ENCODE assay signal across 14 cellular contexts in genomic region chr4:173498023-173498422, GRCh38. TPM values are rescaled to one million over a fixed set of nuclear protein-coding genes. Genes with fewer than 3 reads are reported as not detected.
DNase-seq lines count a peak whose midpoint lies in the region; ATAC-seq and TF ChIP-seq lines count a peak whose summit lies in the region.
"Had no signal": no experiment of that assay in that cellular context is flagged by ENCODE, and none has a peak within 500 bp of the region (broad histone marks: within the 10 kb centered on the region; RNA-seq: fewer than 3 reads in every experiment).

No MANE protein-coding gene starts in this region.

- H3K27ac Mint-ChIP-seq in naive B cell, result no peak overlapping the region
- H3K27ac Mint-ChIP-seq: activated T-cell treated with anti-CD3 and anti-CD28 coated beads, Interleukin-2, amount 50 U/mL, for 72 hours had no signal

- H3K9me3 ChIP-seq in adrenal gland (replicated peaks in 1 of 3), result no peaks in the 10 kb centered on the region
- no peaks in the 10 kb centered on the region for H3K9me3 ChIP-seq in heart left ventricle

- H3K27ac ChIP-seq in adrenal gland (no peak overlapping the region), heart left ventricle (no peak overlapping the region)
- H3K27ac ChIP-seq: KMS-11 had no signal

- no peak for DNase-seq in naive B cell
- DNase-seq in adrenal gland, result no peak
- DNase-seq in heart left ventricle, result no peak
- no peak for DNase-seq in activated CD4-positive, alpha-beta T cell treated with anti-CD3 and anti-CD28 coated beads for 48 hours
- DNase-seq: activated T-cell treated with anti-CD3 and anti-CD28 coated beads, Interleukin-2, amount 50 U/mL, for 72 hours; Calu3; glutamatergic neuron; stimulated activated naive CD4-positive, alpha-beta T cell treated with Interleukin-2 at 50 U/mL for 16 hours had no signal

- intact Hi-C loops in adrenal gland (cut with DNase I) (loop anchor here in 1 of 2 donors (10.0 kb wide), 1 partner anchor 73 kb away; no protein-coding TSS in a partner anchor), heart left ventricle (cut with DNase I) (loop anchor here in 6 of 10 donors (10.0 kb wide), 2 partner anchors 173 to 183 kb away; no protein-coding TSS in a partner anchor)

- no peak overlapping the region for H3K4me3 ChIP-seq in adrenal gland
- H3K4me3 ChIP-seq in heart left ventricle, result no peak overlapping the region

- peaks cover 54 to 67% (median 54%) of the 10 kb centered on the region in 3 donors for H3K27me3 Mint-ChIP-seq in naive B cell

- TF ChIP-seq CTCF in adrenal gland (IDR thresholded peaks at IDR 0.05) (no peak), heart left ventricle (IDR thresholded peaks at IDR 0.05) (no peak)

- WGBS in adrenal gland, 4 donors, result 44 to 81% (median 63%) methylated on average over 1 of the region's 1 CpG
- WGBS in heart left ventricle, 4 donors, result 89 to 100% (median 96%) methylated on average over 1 of the region's 1 CpG

- H3K4me1 Mint-ChIP-seq in naive B cell, result peaks cover 17 to 48% (median 33%) of the 10 kb centered on the region in 3 donors

- H3K4me1 ChIP-seq in adrenal gland (replicated peaks in 1 of 2) (no peaks in the 10 kb centered on the region), heart left ventricle (peaks cover 0 to 14% (median 0%) of the 10 kb centered on the region in 12 donors)

- H3K36me3 ChIP-seq in adrenal gland (replicated peaks in 1 of 2) (no peaks in the 10 kb centered on the region), heart left ventricle (no peaks in the 10 kb centered on the region)

- peaks cover 43% of the 10 kb centered on the region for H3K27me3 ChIP-seq in adrenal gland
- H3K27me3 ChIP-seq in heart left ventricle, result peaks cover 0 to 51% (median 7%) of the 10 kb centered on the region in 9 donors

- TF ChIP-seq POLR2A in adrenal gland (IDR thresholded peaks at IDR 0.05) (no peak), heart left ventricle (IDR thresholded peaks at IDR 0.05) (no peak)

- ATAC-seq in GM19324 (IDR thresholded peaks at IDR 0.05; ENCODE audit: low FRiP score, unreplicated experiment) (peak; percentile 53), HG02623 (IDR thresholded peaks at IDR 0.05; ENCODE audit: unreplicated experiment) (peak; percentile 35), HG03432 (IDR thresholded peaks at IDR 0.05; ENCODE audit: unreplicated experiment) (peak; percentile 50), naive B cell (ENCODE audit: low read depth in 2 of 2) (peak; percentile 38 to 63), heart left ventricle (no peak)
- ATAC-seq: activated T-cell treated with anti-CD3 and anti-CD28 coated beads, Interleukin-2, amount 50 U/mL, for 72 hours; HCT116 had no signal

- H3K36me3 Mint-ChIP-seq in naive B cell, result peaks cover 0 to 10% of the 10 kb centered on the region in 2 donors

- H3K9me3 Mint-ChIP-seq in naive B cell, result peaks cover 0 to 39% (median 12%) of the 10 kb centered on the region in 7 donors
- H3K9me3 Mint-ChIP-seq: activated T-cell treated with anti-CD3 and anti-CD28 coated beads, Interleukin-2, amount 50 U/mL, for 72 hours had no signal

- peak overlapping the region in 5 of 8 donors; percentile 5 to 56 (median 26) for H3K4me3 Mint-ChIP-seq in naive B cell
- H3K4me3 Mint-ChIP-seq: activated T-cell treated with anti-CD3 and anti-CD28 coated beads, Interleukin-2, amount 50 U/mL, for 72 hours had no signal

RNA-seq across cellular contexts. Expression of gene HAND2, which starts 32.0 kb away (rescaled TPM):
- polyA plus RNA-seq in naive B cell (ENCODE audit: low read depth in 6 of 6) (not detected), adrenal gland (10 to 100 TPM; 12.6 to 56.1 (median 43.6) TPM), heart left ventricle (100 to 1,000 TPM in 1 of 2 donors, 10 to 100 TPM in 1; 72.8 to 105 TPM)
- total RNA-seq in adrenal gland (10 to 100 TPM in 3 of 8 donors, 1 to 10 TPM in 2, under 1 TPM in 3; 0.11 to 44.9 (median 2.7) TPM), heart left ventricle (100 to 1,000 TPM in 8 of 9 donors, 10 to 100 TPM in 1; 89.3 to 188 (median 129) TPM)
- total RNA-seq: activated T-cell treated with anti-CD3 and anti-CD28 coated beads, Interleukin-2, amount 50 U/mL, for 72 hours; lung microvascular endothelial cell had no signal

Comparison
In these comparisons a context has a peak if more than half of its experiments do, and no peak if none do; other contexts are left out.
1. ATAC-seq: peak in GM19324 (single experiment), HG02623 (single experiment), HG03432 (single experiment) and naive B cell (2 of 2); none in heart left ventricle (0 of 4).
2. RNA of gene HAND2, which starts 32.0 kb away (polyA plus RNA-seq): 72.8 to 105 TPM in heart left ventricle and 12.6 to 56.1 TPM in adrenal gland; not detected in naive B cell; every median in the first group is over 10 times any median in the second.